1 cellular context compared by ENCODE assay signal in genomic region chr4:17523626-17524025, GRCh38.
TF ChIP-seq lines count a peak whose summit lies in the region.

No MANE protein-coding gene starts in this region.

TF ChIP-seq in GM12878, 131 proteins besides CTCF, POLR2A, EP300 and RAD21:
- TF ChIP-seq TBL1XR1 (IDR thresholded peaks at IDR 0.05; ENCODE audit: low read depth, low read length) (no peak), JUND (IDR thresholded peaks at IDR 0.05; ENCODE audit: low read depth, low read length) (no peak), IKZF2 (IDR thresholded peaks at IDR 0.05) (no peak), SPI1 (IDR thresholded peaks at IDR 0.05; ENCODE audit: borderline replicate concordance, insufficient read depth, low read depth, low read length) (peak; percentile 41; the same call in 1 of the 2 replicates), RELB (IDR thresholded peaks at IDR 0.05; ENCODE audit: low read depth) (no peak), LARP7 (IDR thresholded peaks at IDR 0.05) (no peak), MEF2A (IDR thresholded peaks at IDR 0.05; ENCODE audit: insufficient read depth, low read depth, low read length) (no peak)
